ENCODE assay signal across 2 cellular contexts in genomic region chr5:74167930-74168315, GRCh38.
TF ChIP-seq lines count a peak whose summit lies in the region.

No MANE protein-coding gene starts in this region.

TF ChIP-seq in SK-N-SH, 30 proteins besides CTCF, POLR2A, EP300 and RAD21 (continued from another document):
- TF ChIP-seq USF2 (IDR thresholded peaks at IDR 0.05; ENCODE audit: borderline replicate concordance, low read depth, low read length): no peak
- no peak for TF ChIP-seq IRF3 (IDR thresholded peaks at IDR 0.05; ENCODE audit: low read depth, low read length)
- no peak for TF ChIP-seq ZBTB33 (IDR thresholded peaks at IDR 0.05; ENCODE audit: borderline replicate concordance, low read depth)
- no peak for TF ChIP-seq TAF1 (IDR thresholded peaks at IDR 0.05; ENCODE audit: borderline replicate concordance, low read depth, low read length)
- TF ChIP-seq MAX (IDR thresholded peaks at IDR 0.05; ENCODE audit: low read depth): no peak
- TF ChIP-seq GATA2 (CRISPR knock-in tag; IDR thresholded peaks at IDR 0.05): no peak; the same call in 1 of the 2 replicates

TF ChIP-seq in SK-N-SH treated with all-trans-retinoic acid at 6 μM for 48 hours, 23 proteins besides CTCF, POLR2A, EP300 and RAD21 (continued from another document):
- TF ChIP-seq POU6F1 (CRISPR knock-in tag; IDR thresholded peaks at IDR 0.05; ENCODE audit: borderline replicate concordance, low read depth) (no peak), TCF4 (CRISPR knock-in tag; IDR thresholded peaks at IDR 0.05; ENCODE audit: borderline replicate concordance) (no peak), TSHZ2 (CRISPR knock-in tag; IDR thresholded peaks at IDR 0.05) (no peak)
